In the genomic region with DNA sequence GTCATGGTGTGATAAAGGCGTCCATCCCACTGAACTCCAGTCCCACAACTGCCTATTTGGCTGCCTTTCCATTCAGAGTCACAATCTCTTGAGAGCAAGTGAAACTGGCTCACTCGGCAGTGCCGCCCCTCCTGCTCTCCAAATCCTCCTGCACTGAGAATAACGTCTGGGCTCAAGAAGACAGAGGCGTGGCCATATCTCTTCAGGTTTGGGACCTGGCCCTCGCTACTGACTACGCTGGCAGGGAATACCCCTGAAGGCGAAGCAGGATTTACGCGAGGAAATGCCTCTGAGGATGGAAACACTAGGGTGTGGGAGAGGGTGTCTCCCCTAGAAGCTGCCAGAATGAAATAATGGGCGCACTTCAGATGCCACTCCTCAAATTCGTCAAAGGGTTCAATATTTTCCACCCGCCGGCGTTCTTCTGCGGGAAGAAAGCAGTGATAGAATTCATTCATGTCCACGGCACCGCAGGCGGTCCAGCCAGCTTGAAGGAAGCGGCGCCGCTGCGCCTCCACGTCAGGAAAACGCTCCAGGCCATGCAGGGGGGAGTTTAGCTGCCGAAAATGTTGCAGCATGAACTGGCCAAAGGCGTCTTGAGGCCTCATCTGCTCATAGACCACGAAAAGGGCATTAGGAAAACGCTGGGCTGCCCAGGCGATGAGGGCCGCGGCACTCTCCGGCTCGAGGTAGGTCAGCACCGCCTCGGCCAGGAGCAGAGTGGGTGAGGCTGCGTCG, we compare ENCODE assay signal across 8 cellular contexts. TPM values are rescaled to one million over a fixed set of nuclear protein-coding genes. Genes with fewer than 3 reads are reported as not detected.
DNase-seq lines count a peak whose midpoint lies in the region; ATAC-seq and TF ChIP-seq lines count a peak whose summit lies in the region.

No MANE protein-coding gene starts in this region.

- ATAC-seq in thoracic aorta (ENCODE audit: insufficient number of reproducible peaks, low FRiP score, low read depth): no peak

- peak overlapping the region; percentile 9 for H2BK15ac ChIP-seq in mesenchymal stem cell (ENCODE audit: low read depth, poor library complexity, severe bottlenecking)

- DNase-seq in DMS79 (lab: John Stamatoyannopoulos, UW) (peak; percentile 0), DMS79 treated with DMSO at 0.1 percent for 48 hours (lab: John Stamatoyannopoulos, UW) (no peak), RPMI7951 (ENCODE audit: low read depth) (peak; percentile 64), coronary artery (ENCODE audit: low spot score) (peak; percentile 82), mesenchymal stem cell (no peak), thoracic aorta (ENCODE audit: low spot score) (no peak), SIG-M5 (lab: John Stamatoyannopoulos, UW) (no peak), AG08396 (ENCODE audit: low spot score) (no peak)

- peak overlapping the region; percentile 65 for H4K91ac ChIP-seq in mesenchymal stem cell (ENCODE audit: low read length)

- H2BK120ac ChIP-seq in mesenchymal stem cell (ENCODE audit: low read depth, low read length): no peak overlapping the region

- peak overlapping the region in 1 of 2 experiments; percentile 37 for H2BK12ac ChIP-seq in mesenchymal stem cell (ENCODE audit: low read length in 2 of 2)

- peak overlapping the region; percentile 89 for H3K9ac ChIP-seq in mesenchymal stem cell (ENCODE audit: low read length)

- H2BK5ac ChIP-seq in mesenchymal stem cell (ENCODE audit: low read depth, low read length, poor library complexity, severe bottlenecking): no peak overlapping the region

- peak overlapping the region; percentile 93 for H3K4me3 ChIP-seq in coronary artery
- peak overlapping the region; percentile 86 to 90 for H3K4me3 ChIP-seq in mesenchymal stem cell (ENCODE audit: insufficient read depth in 1 of 2, low read depth in 1 of 2, low read length in 2 of 2)
- H3K4me3 ChIP-seq in thoracic aorta: peak overlapping the region; percentile 91

- H3K9me3 ChIP-seq in mesenchymal stem cell (ENCODE audit: control insufficient read depth, low read length) (no peaks in the 10 kb centered on the region), thoracic aorta (no peaks in the 10 kb centered on the region)

- peaks cover 10% of the 10 kb centered on the region for H3K4me1 ChIP-seq in mesenchymal stem cell (ENCODE audit: control insufficient read depth, insufficient read depth, low read depth, low read length)
- peaks cover 14 to 28% of the 10 kb centered on the region in 2 donors for H3K4me1 ChIP-seq in thoracic aorta (ENCODE audit: control insufficient read depth in 1 of 2, low read depth in 2 of 2)

- peak overlapping the region; percentile 57 for H3K4me2 ChIP-seq in mesenchymal stem cell (ENCODE audit: low read length, poor library complexity, severe bottlenecking)

- H3K14ac ChIP-seq in mesenchymal stem cell (ENCODE audit: low read length in 2 of 2): peak overlapping the region in 1 of 2 experiments; percentile 87

- TF ChIP-seq CTCF in coronary artery (IDR thresholded peaks at IDR 0.05) (no peak), thoracic aorta (IDR thresholded peaks at IDR 0.05) (no peak)

- WGBS in mesenchymal stem cell: 25% methylated on average over 38 of the region's 38 CpGs

- H3K36me3 ChIP-seq in mesenchymal stem cell (ENCODE audit: control insufficient read depth in 1 of 2, insufficient read depth in 2 of 2, low read depth in 1 of 2, low read length in 2 of 2): peaks cover 0 to 26% of the 10 kb centered on the region in 2 experiments
- no peaks in the 10 kb centered on the region for H3K36me3 ChIP-seq in thoracic aorta

- H3K27me3 ChIP-seq in mesenchymal stem cell (ENCODE audit: control insufficient read depth in 1 of 2, insufficient read depth in 1 of 2, low read length in 2 of 2) (no peaks in the 10 kb centered on the region), thoracic aorta (replicated peaks; ENCODE audit: insufficient read depth) (no peaks in the 10 kb centered on the region)

- peak overlapping the region; percentile 78 to 95 for H3K27ac ChIP-seq in coronary artery
- peak overlapping the region; percentile 90 for H3K27ac ChIP-seq in mesenchymal stem cell (ENCODE audit: low read length, poor library complexity, severe bottlenecking)
- H3K27ac ChIP-seq in thoracic aorta: peak overlapping the region; percentile 94 to 95

- H2AK5ac ChIP-seq in mesenchymal stem cell (ENCODE audit: low read length, severe bottlenecking): peak overlapping the region; percentile 12

- peak overlapping the region; percentile 46 to 67 for H3K18ac ChIP-seq in mesenchymal stem cell (ENCODE audit: low read depth in 1 of 2, low read length in 2 of 2)

- peaks cover 18% of the 10 kb centered on the region for H3K79me1 ChIP-seq in mesenchymal stem cell (replicated peaks; ENCODE audit: low read length, poor library complexity, severe bottlenecking)

- H2AFZ ChIP-seq in mesenchymal stem cell (ENCODE audit: low read depth, low read length): peak overlapping the region; percentile 62

- H3K23ac ChIP-seq in mesenchymal stem cell (ENCODE audit: low read length in 2 of 2): no peak overlapping the region

- H4K8ac ChIP-seq in mesenchymal stem cell (ENCODE audit: low read length): peak overlapping the region; percentile 99

- peak overlapping the region; percentile 52 to 91 for H3K4ac ChIP-seq in mesenchymal stem cell (ENCODE audit: low read depth in 1 of 2, low read length in 2 of 2)

RNA-seq across cellular contexts. Expression of gene LCMT2, which starts 1.0 kb away (rescaled TPM):
- 9.5 and 14.7 TPM in 2 replicates for total RNA-seq in RPMI7951 (2014; rRNA removed; shearing (Covaris generic))
- 3.2 TPM for polyA plus RNA-seq in mesenchymal stem cell (2013, experiment 1 of 2)
- polyA plus RNA-seq in mesenchymal stem cell (2013, experiment 2 of 2): 3.3 TPM
- total RNA-seq in thoracic aorta: 1 to 10 TPM; 5.3 to 7.7 TPM

RNA-seq across cellular contexts. Expression of gene TGM7, which starts 27.3 kb away (rescaled TPM):
- not detected in 2 replicates for total RNA-seq in RPMI7951 (2014; rRNA removed; shearing (Covaris generic))
- not detected for polyA plus RNA-seq in mesenchymal stem cell (2013, experiment 1 of 2)
- not detected for polyA plus RNA-seq in mesenchymal stem cell (2013, experiment 2 of 2)
- not detected for total RNA-seq in thoracic aorta

RNA-seq across cellular contexts. Expression of gene ZSCAN29, which starts 41.5 kb away (rescaled TPM):
- 12.7 and 13.4 TPM in 2 replicates for total RNA-seq in RPMI7951 (2014; rRNA removed; shearing (Covaris generic))
- 11.2 TPM for polyA plus RNA-seq in mesenchymal stem cell (2013, experiment 1 of 2)
- 10.2 TPM for polyA plus RNA-seq in mesenchymal stem cell (2013, experiment 2 of 2)
- total RNA-seq in thoracic aorta: 10 to 100 TPM; 13.9 to 19.1 TPM

RNA-seq across cellular contexts. Expression of gene TUBGCP4, which starts 41.5 kb away (rescaled TPM):
- 16.9 and 17.6 TPM in 2 replicates for total RNA-seq in RPMI7951 (2014; rRNA removed; shearing (Covaris generic))
- 5.3 TPM for polyA plus RNA-seq in mesenchymal stem cell (2013, experiment 1 of 2)
- polyA plus RNA-seq in mesenchymal stem cell (2013, experiment 2 of 2): 5.1 TPM
- total RNA-seq in thoracic aorta: 10 to 100 TPM; 18.8 to 36.0 TPM

Comparison
In these comparisons a context has a peak if more than half of its experiments do, and no peak if none do; other contexts are left out.
1. DNase-seq: peak in DMS79 (single experiment), RPMI7951 (single experiment) and coronary artery (single experiment); none in DMS79 treated with DMSO at 0.1 percent for 48 hours (single experiment), mesenchymal stem cell (single experiment), thoracic aorta (single experiment), SIG-M5 (single experiment) and AG08396 (single experiment).
2. Peak in every context shown above with its lines, with median percentiles within 50 percentile points of each other: H3K27ac ChIP-seq and H3K4me3 ChIP-seq.